Comparison of ENCODE assay signal across 8 cellular contexts in the genomic region with DNA sequence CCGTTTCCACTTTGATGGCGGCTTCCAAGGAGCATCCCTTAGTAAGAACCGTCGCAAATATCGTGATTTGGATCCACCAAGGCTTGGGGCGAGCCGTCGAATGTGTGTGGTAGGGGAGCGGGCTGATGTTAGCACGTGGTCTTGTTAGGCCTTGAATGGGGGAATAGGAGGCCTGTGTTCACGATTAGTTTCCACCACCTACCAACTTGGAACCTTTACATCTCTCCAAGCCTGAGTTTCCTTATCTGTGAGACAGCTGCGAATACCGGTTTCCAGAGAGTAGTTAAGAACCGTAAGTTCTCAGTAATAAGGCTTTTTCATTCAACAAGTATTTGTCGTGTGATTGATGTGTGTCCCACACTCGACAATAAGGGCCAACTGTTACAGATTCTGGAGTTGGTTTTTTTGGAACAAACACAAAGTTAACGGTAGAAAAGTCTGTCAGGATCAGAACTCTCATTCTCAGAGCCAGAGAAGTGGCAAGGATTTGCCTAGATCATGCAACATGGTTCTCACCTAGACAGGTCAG. TPM values are rescaled to one million over a fixed set of nuclear protein-coding genes. Genes with fewer than 3 reads are reported as not detected.
A peak's percentile ranks its signal among the peaks of the same experiment; 100 is the strongest.
DNase-seq lines count a peak whose midpoint lies in the region; ATAC-seq, FAIRE-seq and TF ChIP-seq lines count a peak whose summit lies in the region.
"Had no signal": no experiment of that assay in that cellular context is flagged by ENCODE, and none has a peak within 500 bp of the region (broad histone marks: within the 10 kb centered on the region; RNA-seq: fewer than 3 reads in every experiment).

No MANE protein-coding gene starts in this region.

- H3K36me3 ChIP-seq in OCI-LY7 (ENCODE audit: insufficient read depth, low read length) (peaks cover 46% of the 10 kb centered on the region), endocrine pancreas (ENCODE audit: control insufficient read depth, insufficient read depth, low read length) (peaks cover 6% of the 10 kb centered on the region)

- ATAC-seq in GM19463 (IDR thresholded peaks at IDR 0.05; ENCODE audit: unreplicated experiment), result no peak

- no peak for TF ChIP-seq CTCF in OCI-LY7 (conservative IDR thresholded peaks at IDR 0.05; ENCODE audit: low read length)
- no peak for TF ChIP-seq CTCF in neural crest cell (conservative IDR thresholded peaks at IDR 0.05)

- H3K79me2 ChIP-seq in OCI-LY7 (ENCODE audit: insufficient read depth, low read depth, low read length), result peaks cover 42% of the 10 kb centered on the region

- H3K4me3 ChIP-seq in OCI-LY7 (ENCODE audit: low read depth, low read length, poor library complexity, severe bottlenecking) (peak overlapping the region; percentile 84), endocrine pancreas (ENCODE audit: control insufficient read depth, insufficient read depth, low read length) (peak overlapping the region; percentile 98)

- H3K4me3 Mint-ChIP-seq in neural crest cell, result peak overlapping the region; percentile 90

- H3K27ac ChIP-seq in OCI-LY7 (ENCODE audit: low read depth, low read length, poor library complexity, severe bottlenecking), result peak overlapping the region; percentile 33

- no peak for DNase-seq in GM19239 (ENCODE audit: insufficient read length, low spot score)
- peak; percentile 36 for DNase-seq in OCI-LY7 (ENCODE audit: low spot score)
- no peak for DNase-seq in neural crest cell (ENCODE audit: low read depth, low spot score)
- no peak for DNase-seq in HTR-8/SVneo (ENCODE audit: insufficient read length, low spot score)
- no peak for DNase-seq in NCI-H1105 treated with DMSO at 0.1 percent for 48 hours (lab: John Stamatoyannopoulos, UW)

- peak; percentile 74 for FAIRE-seq in GM19239 (lab: Jason Lieb, UNC)
- FAIRE-seq in HTR-8/SVneo (lab: Jason Lieb, UNC), result no peak

- TSS peak; percentile 77 for BruUV-seq in OCI-LY7 (replicated peaks; lab: Mats Ljungman, UMichigan)

- peaks cover 10% of the 10 kb centered on the region; the same call in 1 of the 2 replicates for H4K20me1 ChIP-seq in OCI-LY7 (ENCODE audit: insufficient read depth, low read length)

- peaks cover 3% of the 10 kb centered on the region for H3K9me3 Mint-ChIP-seq in neural crest cell

- H2AFZ ChIP-seq in OCI-LY7 (ENCODE audit: low read length), result no peak overlapping the region

- H3K4me2 ChIP-seq in OCI-LY7 (ENCODE audit: low read length), result peak overlapping the region; percentile 96

- POLR2A ChIA-PET in OCI-LY7 (lab: Charles Lee), result interaction anchor here (1.6 kb wide), 1 partner anchor 22 kb away, joined by 9 read pairs; a partner anchor contains a TSS

- CTCF ChIA-PET in OCI-LY7 (lab: Charles Lee; ENCODE audit: unreplicated experiment), result no interaction called here

- no peaks in the 10 kb centered on the region for H3K9me2 ChIP-seq in OCI-LY7 (ENCODE audit: insufficient read depth, low read length)

- H3K36me3 Mint-ChIP-seq in neural crest cell (ENCODE audit: low read depth), result peaks cover 13% of the 10 kb centered on the region

- no peaks in the 10 kb centered on the region for H3K27me3 ChIP-seq in endocrine pancreas (ENCODE audit: control insufficient read depth, insufficient read depth, low read length)

- intact Hi-C loops in OCI-LY7 (cut with micrococcal nuclease; ENCODE audit: unreplicated experiment), result no loop called here

- H3K9me3 ChIP-seq in OCI-LY7 (ENCODE audit: low read length) (no peaks in the 10 kb centered on the region), endocrine pancreas (ENCODE audit: control insufficient read depth, low read length) (no peaks in the 10 kb centered on the region)

- peak overlapping the region; percentile 97 for H3K27ac Mint-ChIP-seq in neural crest cell (ENCODE audit: unreplicated experiment)

- H3K4me1 ChIP-seq in OCI-LY7 (ENCODE audit: insufficient read depth, low read length, poor library complexity, severe bottlenecking) (peaks cover 16% of the 10 kb centered on the region), endocrine pancreas (ENCODE audit: control insufficient read depth, insufficient read depth, low read length) (peaks cover 10% of the 10 kb centered on the region)

- peaks cover 29% of the 10 kb centered on the region for H3K4me1 Mint-ChIP-seq in neural crest cell

- no peaks in the 10 kb centered on the region for H3K27me3 Mint-ChIP-seq in neural crest cell (ENCODE audit: low read depth)

- peak overlapping the region; percentile 92 for H3K9ac ChIP-seq in endocrine pancreas (ENCODE audit: control insufficient read depth, insufficient read depth, low read length)

RNA-seq across cellular contexts. Expression of a gene that starts 0.7 kb away (rescaled TPM):
- 65.7 and 89.3 TPM in 2 replicates for total RNA-seq in OCI-LY7 (2014; rRNA removed; shearing (Covaris generic))
- total RNA-seq in OCI-LY7 (2022), result 96.0 and 106 TPM in 2 replicates
- total RNA-seq in neural crest cell, result 96.1 and 102 TPM in 2 replicates

RNA-seq across cellular contexts. Expression of a gene that starts 8.5 kb away (rescaled TPM):
- not detected in 2 replicates for total RNA-seq in OCI-LY7 (2014; rRNA removed; shearing (Covaris generic))
- total RNA-seq in OCI-LY7 (2022), result not detected in 2 replicates
- total RNA-seq in neural crest cell, result not detected in 2 replicates
- total RNA-seq: activated CD8-positive, alpha-beta memory T cell treated with anti-CD3 and anti-CD28 coated beads for 36 hours had no signal

RNA-seq across cellular contexts. Expression of a gene that starts 22.0 kb away (rescaled TPM):
- total RNA-seq in OCI-LY7 (2014; rRNA removed; shearing (Covaris generic)), result 9.2 and 13.8 TPM in 2 replicates
- 15.2 and 17.4 TPM in 2 replicates for total RNA-seq in OCI-LY7 (2022)
- 17.2 and 21.3 TPM in 2 replicates for total RNA-seq in neural crest cell

RNA-seq across cellular contexts. Expression of a gene that starts 32.2 kb away (rescaled TPM):
- 17.5 and 18.1 TPM in 2 replicates for total RNA-seq in OCI-LY7 (2014; rRNA removed; shearing (Covaris generic))
- total RNA-seq in OCI-LY7 (2022), result 43.7 and 46.6 TPM in 2 replicates
- total RNA-seq in neural crest cell, result 28.5 and 31.7 TPM in 2 replicates

RNA-seq across cellular contexts. Expression of a gene that starts 38.0 kb away (rescaled TPM):
- not detected in 2 replicates for total RNA-seq in OCI-LY7 (2014; rRNA removed; shearing (Covaris generic))
- total RNA-seq in OCI-LY7 (2022) (not detected in 2 replicates), neural crest cell (not detected in 2 replicates)
